Comparison of ENCODE assay signal across 8 cellular contexts in genomic region chr6:170295519-170296422, GRCh38. TPM values are rescaled to one million over a fixed set of nuclear protein-coding genes. Genes with fewer than 3 reads are reported as not detected.
A peak's percentile ranks its signal among the peaks of the same experiment; 100 is the strongest.
DNase-seq lines count a peak whose midpoint lies in the region; ATAC-seq and TF ChIP-seq lines count a peak whose summit lies in the region.

No MANE protein-coding gene starts in this region.

- TF ChIP-seq CTCF in RWPE2 (IDR thresholded peaks at IDR 0.05; ENCODE audit: poor library complexity, severe bottlenecking), result no peak
- no peak for TF ChIP-seq CTCF in mammary epithelial cell (conservative IDR thresholded peaks at IDR 0.05 in 1 of 2, IDR thresholded peaks at IDR 0.05 in 1 of 2; ENCODE audit: extremely low read depth in 1 of 2, insufficient read depth in 1 of 2, low read depth in 1 of 2, low read length in 2 of 2)
- no peak for TF ChIP-seq CTCF in lower lobe of right lung (IDR thresholded peaks at IDR 0.05)
- TF ChIP-seq CTCF in stomach (IDR thresholded peaks at IDR 0.05), result no peak

- 4% methylated on average over 18 of the region's 108 CpGs for WGBS in mammary epithelial cell (ENCODE audit: low coverage, missing lambda C conversion rate)
- 0 to 3% (median 1%) methylated on average over 21 to 108 of the region's 108 CpGs for WGBS in stomach, 5 donors

- no TSS peak for BruUV-seq in mammary epithelial cell (replicated peaks; lab: Mats Ljungman, UMichigan)

- dilution Hi-C loops in mammary epithelial cell (cut with HindIII; ENCODE audit: low sequenced_read_pairs), result no loop called here

- no peak for TF ChIP-seq EP300 in stomach (IDR thresholded peaks at IDR 0.05)

- H3K79me2 ChIP-seq in mammary epithelial cell (ENCODE audit: insufficient read depth, low read length), result no peaks in the 10 kb centered on the region

- H3K27ac ChIP-seq in RWPE2 (ENCODE audit: poor library complexity, severe bottlenecking) (no peak overlapping the region), mammary epithelial cell (ENCODE audit: insufficient read depth, low read depth, low read length) (peak overlapping the region; percentile 9), lower lobe of right lung (no peak overlapping the region), stomach (peak overlapping the region in 1 of 5 donors; percentile 18)

- H3K4me1 ChIP-seq in RWPE2 (ENCODE audit: insufficient read depth, poor library complexity, severe bottlenecking), result no peaks in the 10 kb centered on the region
- H3K4me1 ChIP-seq in mammary epithelial cell (ENCODE audit: insufficient read depth, low read length), result peaks cover 28% of the 10 kb centered on the region
- peaks cover 51% of the 10 kb centered on the region for H3K4me1 ChIP-seq in lower lobe of right lung
- peaks cover 50 to 64% (median 56%) of the 10 kb centered on the region in 4 donors for H3K4me1 ChIP-seq in stomach

- H3K9me3 ChIP-seq in RWPE2 (ENCODE audit: severe bottlenecking), result no peaks in the 10 kb centered on the region
- H3K9me3 ChIP-seq in mammary epithelial cell (replicated peaks; ENCODE audit: insufficient read depth, low read length), result no peaks in the 10 kb centered on the region
- H3K9me3 ChIP-seq in lower lobe of right lung, result no peaks in the 10 kb centered on the region
- peaks cover 0 to under 1% (median 0%) of the 10 kb centered on the region in 4 donors for H3K9me3 ChIP-seq in stomach

- H3K9ac ChIP-seq in mammary epithelial cell (ENCODE audit: insufficient read depth, low read length), result no peak overlapping the region

- peak overlapping the region; percentile 97 for H2AFZ ChIP-seq in mammary epithelial cell (ENCODE audit: low read depth, low read length)

- in situ Hi-C loops in mammary epithelial cell (cut with MboI; ENCODE audit: low sequenced_read_pairs in 2 of 2), result loop anchor here in 1 of 2 donors (10.0 to 25.0 kb wide), 3 partner anchors 219 to 458 kb away; no protein-coding TSS in a partner anchor

- peak; percentile 61 for DNase-seq in AG08396 (ENCODE audit: low spot score)
- no peak for DNase-seq in RWPE2 (ENCODE audit: low spot score)
- peak; percentile 59 for DNase-seq in mammary epithelial cell
- peak; percentile 55 for DNase-seq in lower lobe of right lung
- DNase-seq in stomach, result peak; percentile 37

- peak overlapping the region; percentile 95 for H3K4me2 ChIP-seq in mammary epithelial cell (ENCODE audit: insufficient read depth, low read depth, low read length)

- intact Hi-C loops in mammary epithelial cell (cut with micrococcal nuclease) (no loop called here), lower lobe of right lung (cut with DNase I) (no loop called here), stomach (cut with DNase I; ENCODE audit: low total_unique reads) (no loop called here)

- peaks cover 6% of the 10 kb centered on the region for H3K27me3 ChIP-seq in RWPE2 (ENCODE audit: insufficient read depth, poor library complexity, severe bottlenecking)
- H3K27me3 ChIP-seq in mammary epithelial cell (ENCODE audit: insufficient read depth, low read length), result no peaks in the 10 kb centered on the region
- H3K27me3 ChIP-seq in lower lobe of right lung (ENCODE audit: low read depth), result peaks cover 77% of the 10 kb centered on the region
- peaks cover 35 to 83% (median 63%) of the 10 kb centered on the region in 3 donors for H3K27me3 ChIP-seq in stomach

- peak overlapping the region; percentile 30 for H3K4me3 ChIP-seq in RWPE2 (ENCODE audit: severe bottlenecking)
- peak overlapping the region; percentile 56 to 64 (median 57) for H3K4me3 ChIP-seq in mammary epithelial cell (replicated peaks in 1 of 3; ENCODE audit: insufficient read depth in 1 of 3, low read depth in 2 of 3, low read length in 3 of 3)
- H3K4me3 ChIP-seq in lower lobe of right lung, result peak overlapping the region; percentile 59
- H3K4me3 ChIP-seq in stomach, result peak overlapping the region; percentile 48 to 69 (median 51)

- CTCF ChIA-PET in mammary epithelial cell (lab: Charles Lee; ENCODE audit: low non-redundant PET), result no interaction called here

- ATAC-seq in GM18867 (IDR thresholded peaks at IDR 0.05; ENCODE audit: unreplicated experiment) (peak; percentile 64), HG03139 (IDR thresholded peaks at IDR 0.05; ENCODE audit: unreplicated experiment) (peak; percentile 45), RWPE2 (ENCODE audit: low read depth) (peak; percentile 47), lower lobe of right lung (peak; percentile 43 to 60), HG02970 (IDR thresholded peaks at IDR 0.05; ENCODE audit: low FRiP score, unreplicated experiment) (no peak)

- no peak for TF ChIP-seq POLR2A in stomach (IDR thresholded peaks at IDR 0.05)

- H4K20me1 ChIP-seq in mammary epithelial cell (ENCODE audit: insufficient read depth, low read length), result no peaks in the 10 kb centered on the region

- H3K36me3 ChIP-seq in RWPE2 (ENCODE audit: low read depth), result no peaks in the 10 kb centered on the region
- H3K36me3 ChIP-seq in mammary epithelial cell (ENCODE audit: insufficient read depth, low read length), result no peaks in the 10 kb centered on the region
- H3K36me3 ChIP-seq in lower lobe of right lung, result no peaks in the 10 kb centered on the region
- H3K36me3 ChIP-seq in stomach, result no peaks in the 10 kb centered on the region

RNA-seq across cellular contexts. Expression of gene DLL1, which starts 4.9 kb away (rescaled TPM):
- 10 to 100 TPM; 27.5 to 45.8 TPM for total RNA-seq in mammary epithelial cell
- polyA plus RNA-seq in mammary epithelial cell, result 10.9 TPM
- polyA minus RNA-seq in mammary epithelial cell, result 8.7 TPM
- total RNA-seq in lower lobe of right lung, result 12.9 TPM
- 10 to 100 TPM in 2 of 5 donors, 1 to 10 TPM in 2, not detected in 1; 4.2 to 38.5 (median 9.6) TPM for total RNA-seq in stomach
- 10 to 100 TPM in 1 of 3 donors, 1 to 10 TPM in 2; 3.4 to 14.1 (median 5.5) TPM for polyA plus RNA-seq in stomach

RNA-seq across cellular contexts. Expression of gene FAM120B, which starts 10.8 kb away (rescaled TPM):
- total RNA-seq in mammary epithelial cell, result 10 to 100 TPM; 27.3 to 29.7 TPM
- 11.3 TPM for polyA plus RNA-seq in mammary epithelial cell
- 45.2 TPM for polyA minus RNA-seq in mammary epithelial cell
- 29.0 TPM for total RNA-seq in lower lobe of right lung
- 10 to 100 TPM; 26.4 to 66.5 (median 29.9) TPM for total RNA-seq in stomach
- 1 to 10 TPM; 6.4 to 9.9 (median 9.4) TPM for polyA plus RNA-seq in stomach
